ENCODE assay signal across 12 cellular contexts in genomic region chr17:81722184-81723120, GRCh38. TPM values are rescaled to one million over a fixed set of nuclear protein-coding genes. Genes with fewer than 3 reads are reported as not detected.
DNase-seq lines count a peak whose midpoint lies in the region; ATAC-seq, FAIRE-seq and TF ChIP-seq lines count a peak whose summit lies in the region.
"Had no signal": no experiment of that assay in that cellular context is flagged by ENCODE, and none has a peak within 500 bp of the region (broad histone marks: within the 10 kb centered on the region; RNA-seq: fewer than 3 reads in every experiment).

No MANE protein-coding gene starts in this region.

- H3K27me3 ChIP-seq in HepG2 (ENCODE audit: control insufficient read depth in 1 of 2, insufficient read depth in 2 of 2, low read length in 2 of 2): no peaks in the 10 kb centered on the region
- H3K27me3 ChIP-seq: cardiac muscle cell had no signal

- H3K4me1 ChIP-seq in HepG2 (ENCODE audit: insufficient read depth, low read length): peaks cover 33% of the 10 kb centered on the region

- in situ Hi-C loops in ACHN (cut with HindIII; ENCODE audit: low pct_ligation_motif_present, low pct_unique_long_range_greater_than_20kb, low sequenced_read_pairs): no loop called here
- in situ Hi-C loops in HepG2 (cut with HindIII; ENCODE audit: extremely low pct_ligation_motif_present, low pct_unique_long_range_greater_than_20kb): no loop called here

- TSS peak; percentile 25 for BruUV-seq in HepG2 (replicated peaks; lab: Mats Ljungman, UMichigan)

- TF ChIP-seq EP300 in HepG2 (IDR thresholded peaks at IDR 0.05; ENCODE audit: low read depth in 2 of 2, low read length in 2 of 2) (no peak), HepG2 (CRISPR knock-in tag; IDR thresholded peaks at IDR 0.05; ENCODE audit: borderline replicate concordance) (no peak)

- CTCF ChIA-PET in HepG2 (lab: Yijun Ruan, JAX; ENCODE audit: low intra/inter-chr PET ratio, low total read pairs): no interaction called here

- H3K9ac ChIP-seq in HepG2 (ENCODE audit: insufficient read depth, low read depth, low read length): no peak overlapping the region

- TF ChIP-seq CTCF in HepG2 (CRISPR knock-in tag; IDR thresholded peaks at IDR 0.05) (no peak), GM10266 (IDR thresholded peaks at IDR 0.05; ENCODE audit: control insufficient read depth, insufficient read depth, low read depth, missing control alignments) (no peak)

- TF ChIP-seq RAD21 in HepG2 (CRISPR knock-in tag; IDR thresholded peaks at IDR 0.05): 0 out of 2 replicates have a peak, but pooled peaks have one; percentile 13

- H3K27ac ChIP-seq in HepG2 (ENCODE audit: extremely low read length, insufficient read depth, low read length): peak overlapping the region; percentile 31
- H3K27ac ChIP-seq: cardiac muscle cell had no signal

- POLR2A ChIA-PET in HepG2 (lab: Yijun Ruan, JAX): interaction anchor here (0.6 to 5.8 kb wide), 5 partner anchors 9 to 111 kb away, joined by 3 to 72 read pairs (median 4); partner anchors contain the start of genes CCDC137, MCRIP1, MRPL12 and SLC25A10

- DNase-seq in ACHN (peak; percentile 72), HUDEP-2 (lab: John Stamatoyannopoulos, UW; ENCODE audit: unreplicated experiment in 76 of 76) (peak in 55 of 76 experiments; percentile 12 to 71 (median 42)), astrocyte of the hippocampus (ENCODE audit: low read depth, low spot score) (peak; percentile 27), HepG2 (ENCODE audit: low spot score) (no peak), COLO668 (lab: John Stamatoyannopoulos, UW; ENCODE audit: unreplicated experiment) (no peak), cortex of kidney (lab: John Stamatoyannopoulos, UW) (no peak), GM10266 (ENCODE audit: extremely low spot score) (no peak)
- DNase-seq: activated CD4-positive, alpha-beta T cell treated with anti-CD3 and anti-CD28 coated beads for 48 hours; NCI-H345 had no signal

- H4K20me1 ChIP-seq in HepG2 (ENCODE audit: insufficient read depth, low read length): no peaks in the 10 kb centered on the region

- ATAC-seq in HepG2 (peak; percentile 20), GM21423 (IDR thresholded peaks at IDR 0.05; ENCODE audit: unreplicated experiment) (no peak)
- ATAC-seq: stimulated activated memory B cell treated with anti-CD40 and anti-IgM and Interleukin-4, amounts not matched to agents 10 μg/mL and 1 μg/mL and 100 μg/mL, for 72 hours had no signal

- intact Hi-C loops in HepG2 (cut with micrococcal nuclease; ENCODE audit: unreplicated experiment): no loop called here

- 58% methylated on average over 10 of the region's 10 CpGs for WGBS in HepG2 (ENCODE audit: low lambda C conversion rate)

- no peaks in the 10 kb centered on the region for H3K79me2 ChIP-seq in HepG2 (ENCODE audit: insufficient read depth, low read length)

- no peak overlapping the region for H2AFZ ChIP-seq in HepG2 (ENCODE audit: low read length)

- TF ChIP-seq POLR2A in HepG2 (IDR thresholded peaks at IDR 0.05; ENCODE audit: insufficient read depth in 1 of 2, low read depth in 2 of 2, low read length in 2 of 2): peak; percentile 16 to 81; a peak in 2 of 4 replicates

- no peak overlapping the region for H3K4me2 ChIP-seq in HepG2 (ENCODE audit: low read depth, low read length)

- H3K4me3 ChIP-seq in HepG2 (replicated peaks in 1 of 3; ENCODE audit: insufficient read depth in 1 of 3, low read depth in 2 of 3, low read length in 3 of 3): no peak overlapping the region
- H3K4me3 ChIP-seq: cardiac muscle cell had no signal

- FAIRE-seq in HepG2 (lab: Jason Lieb, UNC): peak; percentile 57

- no peaks in the 10 kb centered on the region for H3K9me3 ChIP-seq in HepG2 (ENCODE audit: low read length)

- H3K36me3 ChIP-seq in HepG2 (replicated peaks in 1 of 2; ENCODE audit: control insufficient read depth in 1 of 2, insufficient read depth in 2 of 2, low read length in 2 of 2): peaks cover 8 to 19% of the 10 kb centered on the region in 2 experiments

RNA-seq across cellular contexts. Expression of gene SLC25A10, which starts 10.4 kb away (rescaled TPM):
- 111 and 140 TPM in 2 replicates for total RNA-seq in HepG2 (2016; rRNA removed; fragmentation: Illumina TruSeq; extraction: Trizol)
- total RNA-seq in HepG2 (2016; cell fraction: cytosol; rRNA removed; fragmentation: Illumina TruSeq; extraction: Trizol; ENCODE audit: low read depth): 76.5 and 89.9 TPM in 2 replicates
- 100 and 147 TPM in 2 replicates for total RNA-seq in HepG2 (2016; cell fraction: insoluble cytoplasmic fraction; rRNA removed; fragmentation: Illumina TruSeq; extraction: Trizol)
- 143 and 165 TPM in 2 replicates for total RNA-seq in HepG2 (2016; cell fraction: membrane; rRNA removed; fragmentation: Illumina TruSeq; extraction: Trizol)
- 53.5 and 61.2 TPM in 2 replicates for total RNA-seq in HepG2 (2016; cell fraction: nucleus; rRNA removed; fragmentation: Illumina TruSeq; extraction: Trizol)
- polyA plus RNA-seq in HepG2 (2011; rRNA removed): 46.5 and 59.7 TPM in 2 replicates
- polyA plus RNA-seq in HepG2 (2011; cell fraction: cytosol; rRNA removed): 37.0 and 59.3 TPM in 2 replicates
- 97.5 and 120 TPM in 2 replicates for polyA plus RNA-seq in HepG2 (2011; cell fraction: nucleus; rRNA removed)
- polyA plus RNA-seq in HepG2 (2012): 28.3 and 32.0 TPM in 2 replicates
- polyA plus RNA-seq in HepG2 (2016; cell fraction: cytosol; fragmentation: Illumina TruSeq; extraction: Trizol; ENCODE audit: low read depth): 77.4 and 92.5 TPM in 2 replicates
- polyA plus RNA-seq in HepG2 (2016; cell fraction: insoluble cytoplasmic fraction; fragmentation: Illumina TruSeq; extraction: Trizol; ENCODE audit: low read depth): 90.7 and 117 TPM in 2 replicates
- 117 and 123 TPM in 2 replicates for polyA plus RNA-seq in HepG2 (2016; cell fraction: membrane; fragmentation: Illumina TruSeq; extraction: Trizol; ENCODE audit: low read depth)
- 106 and 108 TPM in 2 replicates for polyA plus RNA-seq in HepG2 (2016; cell fraction: nucleus; fragmentation: Illumina TruSeq; extraction: Trizol; ENCODE audit: insufficient read depth, low read depth)
- polyA minus RNA-seq in HepG2 (2011; rRNA and poly(A)+ RNA removed; ENCODE audit: low replicate concordance): 55.9 and 103 TPM in 2 replicates
- 23.3 and 25.9 TPM in 2 replicates for polyA minus RNA-seq in HepG2 (2011; cell fraction: cytosol; rRNA and poly(A)+ RNA removed)
- polyA minus RNA-seq in HepG2 (2011; cell fraction: nucleus; rRNA and poly(A)+ RNA removed): 32.0 and 34.5 TPM in 2 replicates

RNA-seq across cellular contexts. Expression of gene MRPL12, which starts 19.3 kb away (rescaled TPM):
- total RNA-seq in HepG2 (2016; rRNA removed; fragmentation: Illumina TruSeq; extraction: Trizol): 39.1 and 72.5 TPM in 2 replicates
- total RNA-seq in HepG2 (2016; cell fraction: cytosol; rRNA removed; fragmentation: Illumina TruSeq; extraction: Trizol; ENCODE audit: low read depth): 76.8 and 84.3 TPM in 2 replicates
- total RNA-seq in HepG2 (2016; cell fraction: insoluble cytoplasmic fraction; rRNA removed; fragmentation: Illumina TruSeq; extraction: Trizol): 47.2 and 70.7 TPM in 2 replicates
- 95.6 and 107 TPM in 2 replicates for total RNA-seq in HepG2 (2016; cell fraction: membrane; rRNA removed; fragmentation: Illumina TruSeq; extraction: Trizol)
- total RNA-seq in HepG2 (2016; cell fraction: nucleus; rRNA removed; fragmentation: Illumina TruSeq; extraction: Trizol): 26.8 and 29.8 TPM in 2 replicates
- 94.1 and 112 TPM in 2 replicates for polyA plus RNA-seq in HepG2 (2011; rRNA removed)
- 137 and 215 TPM in 2 replicates for polyA plus RNA-seq in HepG2 (2011; cell fraction: cytosol; rRNA removed)
- 94.6 and 96.1 TPM in 2 replicates for polyA plus RNA-seq in HepG2 (2011; cell fraction: nucleus; rRNA removed)
- polyA plus RNA-seq in HepG2 (2012): 83.0 and 86.6 TPM in 2 replicates
- polyA plus RNA-seq in HepG2 (2016; cell fraction: cytosol; fragmentation: Illumina TruSeq; extraction: Trizol; ENCODE audit: low read depth): 367 and 487 TPM in 2 replicates
- 281 and 289 TPM in 2 replicates for polyA plus RNA-seq in HepG2 (2016; cell fraction: insoluble cytoplasmic fraction; fragmentation: Illumina TruSeq; extraction: Trizol; ENCODE audit: low read depth)
- 273 and 345 TPM in 2 replicates for polyA plus RNA-seq in HepG2 (2016; cell fraction: membrane; fragmentation: Illumina TruSeq; extraction: Trizol; ENCODE audit: low read depth)
- polyA plus RNA-seq in HepG2 (2016; cell fraction: nucleus; fragmentation: Illumina TruSeq; extraction: Trizol; ENCODE audit: insufficient read depth, low read depth): 148 and 167 TPM in 2 replicates
- polyA minus RNA-seq in HepG2 (2011; rRNA and poly(A)+ RNA removed; ENCODE audit: low replicate concordance): 58.6 and 62.0 TPM in 2 replicates
- polyA minus RNA-seq in HepG2 (2011; cell fraction: cytosol; rRNA and poly(A)+ RNA removed): 34.6 and 36.8 TPM in 2 replicates
- polyA minus RNA-seq in HepG2 (2011; cell fraction: nucleus; rRNA and poly(A)+ RNA removed): 24.0 and 29.4 TPM in 2 replicates

RNA-seq across cellular contexts. Expression of gene HGS, which starts 38.6 kb away (rescaled TPM):
- total RNA-seq in HepG2 (2016; rRNA removed; fragmentation: Illumina TruSeq; extraction: Trizol): 54.1 and 73.3 TPM in 2 replicates
- 23.7 and 25.3 TPM in 2 replicates for total RNA-seq in HepG2 (2016; cell fraction: cytosol; rRNA removed; fragmentation: Illumina TruSeq; extraction: Trizol; ENCODE audit: low read depth)
- 46.3 and 75.5 TPM in 2 replicates for total RNA-seq in HepG2 (2016; cell fraction: insoluble cytoplasmic fraction; rRNA removed; fragmentation: Illumina TruSeq; extraction: Trizol)
- total RNA-seq in HepG2 (2016; cell fraction: membrane; rRNA removed; fragmentation: Illumina TruSeq; extraction: Trizol): 26.2 and 27.2 TPM in 2 replicates
- total RNA-seq in HepG2 (2016; cell fraction: nucleus; rRNA removed; fragmentation: Illumina TruSeq; extraction: Trizol): 61.6 and 70.3 TPM in 2 replicates
- polyA plus RNA-seq in HepG2 (2011; rRNA removed): 78.1 and 85.3 TPM in 2 replicates
- 23.0 and 37.1 TPM in 2 replicates for polyA plus RNA-seq in HepG2 (2011; cell fraction: cytosol; rRNA removed)
- polyA plus RNA-seq in HepG2 (2011; cell fraction: nucleus; rRNA removed): 599 and 842 TPM in 2 replicates
- 50.3 and 58.5 TPM in 2 replicates for polyA plus RNA-seq in HepG2 (2012)
- 10.3 and 14.6 TPM in 2 replicates for polyA plus RNA-seq in HepG2 (2016; cell fraction: cytosol; fragmentation: Illumina TruSeq; extraction: Trizol; ENCODE audit: low read depth)
- polyA plus RNA-seq in HepG2 (2016; cell fraction: insoluble cytoplasmic fraction; fragmentation: Illumina TruSeq; extraction: Trizol; ENCODE audit: low read depth): 49.0 and 65.5 TPM in 2 replicates
- 20.0 and 26.0 TPM in 2 replicates for polyA plus RNA-seq in HepG2 (2016; cell fraction: membrane; fragmentation: Illumina TruSeq; extraction: Trizol; ENCODE audit: low read depth)
- 239 and 240 TPM in 2 replicates for polyA plus RNA-seq in HepG2 (2016; cell fraction: nucleus; fragmentation: Illumina TruSeq; extraction: Trizol; ENCODE audit: insufficient read depth, low read depth)
- 124 and 132 TPM in 2 replicates for polyA minus RNA-seq in HepG2 (2011; rRNA and poly(A)+ RNA removed; ENCODE audit: low replicate concordance)
- polyA minus RNA-seq in HepG2 (2011; cell fraction: cytosol; rRNA and poly(A)+ RNA removed): 22.8 and 27.9 TPM in 2 replicates
- polyA minus RNA-seq in HepG2 (2011; cell fraction: nucleus; rRNA and poly(A)+ RNA removed): 76.9 and 79.1 TPM in 2 replicates

RNA-seq across cellular contexts. Expression of gene ARL16, which starts 38.9 kb away (rescaled TPM):
- 18.8 and 20.8 TPM in 2 replicates for total RNA-seq in HepG2 (2016; rRNA removed; fragmentation: Illumina TruSeq; extraction: Trizol)
- total RNA-seq in HepG2 (2016; cell fraction: cytosol; rRNA removed; fragmentation: Illumina TruSeq; extraction: Trizol; ENCODE audit: low read depth): 17.5 and 20.2 TPM in 2 replicates
- total RNA-seq in HepG2 (2016; cell fraction: insoluble cytoplasmic fraction; rRNA removed; fragmentation: Illumina TruSeq; extraction: Trizol): 21.5 and 21.9 TPM in 2 replicates
- total RNA-seq in HepG2 (2016; cell fraction: membrane; rRNA removed; fragmentation: Illumina TruSeq; extraction: Trizol): 24.3 and 26.3 TPM in 2 replicates
- 10.5 and 14.3 TPM in 2 replicates for total RNA-seq in HepG2 (2016; cell fraction: nucleus; rRNA removed; fragmentation: Illumina TruSeq; extraction: Trizol)
- 30.8 and 32.1 TPM in 2 replicates for polyA plus RNA-seq in HepG2 (2011; rRNA removed)
- polyA plus RNA-seq in HepG2 (2011; cell fraction: cytosol; rRNA removed): 30.7 and 36.8 TPM in 2 replicates
- polyA plus RNA-seq in HepG2 (2011; cell fraction: nucleus; rRNA removed): 21.1 and 26.0 TPM in 2 replicates
- 16.3 and 19.8 TPM in 2 replicates for polyA plus RNA-seq in HepG2 (2012)
- 22.8 and 26.9 TPM in 2 replicates for polyA plus RNA-seq in HepG2 (2016; cell fraction: cytosol; fragmentation: Illumina TruSeq; extraction: Trizol; ENCODE audit: low read depth)
- polyA plus RNA-seq in HepG2 (2016; cell fraction: insoluble cytoplasmic fraction; fragmentation: Illumina TruSeq; extraction: Trizol; ENCODE audit: low read depth): 25.4 and 25.5 TPM in 2 replicates
- polyA plus RNA-seq in HepG2 (2016; cell fraction: membrane; fragmentation: Illumina TruSeq; extraction: Trizol; ENCODE audit: low read depth): 24.7 and 30.0 TPM in 2 replicates
- 41.6 and 53.5 TPM in 2 replicates for polyA plus RNA-seq in HepG2 (2016; cell fraction: nucleus; fragmentation: Illumina TruSeq; extraction: Trizol; ENCODE audit: insufficient read depth, low read depth)
- polyA minus RNA-seq in HepG2 (2011; rRNA and poly(A)+ RNA removed; ENCODE audit: low replicate concordance): 17.2 and 24.1 TPM in 2 replicates
- 4.7 and 5.4 TPM in 2 replicates for polyA minus RNA-seq in HepG2 (2011; cell fraction: cytosol; rRNA and poly(A)+ RNA removed)
- 10.7 and 14.5 TPM in 2 replicates for polyA minus RNA-seq in HepG2 (2011; cell fraction: nucleus; rRNA and poly(A)+ RNA removed)

RNA-seq across cellular contexts. Expression of gene CCDC137, which starts 55.9 kb away (rescaled TPM):
- 34.4 and 39.1 TPM in 2 replicates for total RNA-seq in HepG2 (2016; rRNA removed; fragmentation: Illumina TruSeq; extraction: Trizol)
- 10.7 and 10.8 TPM in 2 replicates for total RNA-seq in HepG2 (2016; cell fraction: cytosol; rRNA removed; fragmentation: Illumina TruSeq; extraction: Trizol; ENCODE audit: low read depth)
- 31.3 and 40.3 TPM in 2 replicates for total RNA-seq in HepG2 (2016; cell fraction: insoluble cytoplasmic fraction; rRNA removed; fragmentation: Illumina TruSeq; extraction: Trizol)
- 16.9 and 19.0 TPM in 2 replicates for total RNA-seq in HepG2 (2016; cell fraction: membrane; rRNA removed; fragmentation: Illumina TruSeq; extraction: Trizol)
- total RNA-seq in HepG2 (2016; cell fraction: nucleus; rRNA removed; fragmentation: Illumina TruSeq; extraction: Trizol): 20.9 and 21.8 TPM in 2 replicates
- 14.6 and 14.7 TPM in 2 replicates for polyA plus RNA-seq in HepG2 (2011; rRNA removed)
- polyA plus RNA-seq in HepG2 (2011; cell fraction: cytosol; rRNA removed): 10.9 and 12.3 TPM in 2 replicates
- polyA plus RNA-seq in HepG2 (2011; cell fraction: nucleus; rRNA removed): 18.8 and 20.1 TPM in 2 replicates
- polyA plus RNA-seq in HepG2 (2012): 15.7 and 20.6 TPM in 2 replicates
- 6.0 and 6.1 TPM in 2 replicates for polyA plus RNA-seq in HepG2 (2016; cell fraction: cytosol; fragmentation: Illumina TruSeq; extraction: Trizol; ENCODE audit: low read depth)
- polyA plus RNA-seq in HepG2 (2016; cell fraction: insoluble cytoplasmic fraction; fragmentation: Illumina TruSeq; extraction: Trizol; ENCODE audit: low read depth): 43.6 and 43.8 TPM in 2 replicates
- 11.4 and 11.7 TPM in 2 replicates for polyA plus RNA-seq in HepG2 (2016; cell fraction: membrane; fragmentation: Illumina TruSeq; extraction: Trizol; ENCODE audit: low read depth)
- 75.0 and 87.7 TPM in 2 replicates for polyA plus RNA-seq in HepG2 (2016; cell fraction: nucleus; fragmentation: Illumina TruSeq; extraction: Trizol; ENCODE audit: insufficient read depth, low read depth)
- polyA minus RNA-seq in HepG2 (2011; rRNA and poly(A)+ RNA removed; ENCODE audit: low replicate concordance): 4.1 and 5.1 TPM in 2 replicates
- 5.1 and 5.5 TPM in 2 replicates for polyA minus RNA-seq in HepG2 (2011; cell fraction: cytosol; rRNA and poly(A)+ RNA removed)
- polyA minus RNA-seq in HepG2 (2011; cell fraction: nucleus; rRNA and poly(A)+ RNA removed): 7.0 and 8.8 TPM in 2 replicates

Comparison
In these comparisons a context has a peak if more than half of its experiments do, and no peak if none do; other contexts are left out.
1. DNase-seq: peak in ACHN (single experiment), HUDEP-2 (55 of 76) and astrocyte of the hippocampus (single experiment); none in HepG2 (single experiment), COLO668 (single experiment), cortex of kidney (single experiment) and GM10266 (single experiment).